29 cellular contexts compared by ENCODE assay signal in genomic region chr10:105062881-105063280, GRCh38.
"Had no signal": no experiment of that assay in that cellular context is flagged by ENCODE, and none has a peak within 500 bp of the region (broad histone marks: within the 10 kb centered on the region; RNA-seq: fewer than 3 reads in every experiment).

No MANE protein-coding gene starts in this region.

- H3K36me3 ChIP-seq: adrenal gland, esophagus muscularis mucosa, gastroesophageal sphincter had no signal

- H3K4me1 ChIP-seq: adrenal gland, body of pancreas, esophagus muscularis mucosa, gastroesophageal sphincter had no signal

- ATAC-seq: activated CD4-positive, alpha-beta T cell treated with anti-CD3 and anti-CD28 coated beads for 36 hours; activated CD8-positive, alpha-beta memory T cell treated with anti-CD3 and anti-CD28 coated beads, Interleukin-2, amount 10 ng/mL, durations not matched to agents 7 days and 5 days; activated CD8-positive, alpha-beta T cell treated with anti-CD3 and anti-CD28 coated beads, Interleukin-2, amount 10 ng/mL, durations not matched to agents 7 days and 5 days; activated naive CD8-positive, alpha-beta T cell treated with anti-CD3 and anti-CD28 coated beads, Interleukin-2, amount 50 U/mL, for 24 hours; body of pancreas; effector memory CD8-positive, alpha-beta T cell; gastroesophageal sphincter had no signal

- FAIRE-seq: colon had no signal

- H3K4me3 ChIP-seq: adrenal gland, body of pancreas, esophagus muscularis mucosa, gastroesophageal sphincter had no signal

- H3K27me3 ChIP-seq: body of pancreas, esophagus muscularis mucosa, gastroesophageal sphincter had no signal

- DNase-seq: activated CD4-positive, alpha-beta memory T cell treated with anti-CD3 and anti-CD28 coated beads for 36 hours; activated CD4-positive, alpha-beta T cell treated with anti-CD3 and anti-CD28 coated beads for 36 hours; activated CD4-positive, alpha-beta T cell treated with anti-CD3 and anti-CD28 coated beads, Interleukin-2, amount 10 ng/mL, durations not matched to agents 24 days and 14 days; activated CD4-positive, CD25-positive, alpha-beta regulatory T cell; activated CD4-positive, CD25-positive, alpha-beta regulatory T cell treated with anti-CD3 and anti-CD28 coated beads, Interleukin-2, amount 50 U/mL, for 72 hours; activated CD8-positive, alpha-beta memory T cell treated with anti-CD3 and anti-CD28 coated beads, Interleukin-2, amount 10 ng/mL, durations not matched to agents 7 days and 5 days; activated CD8-positive, alpha-beta memory T cell treated with anti-CD3 and anti-CD28 coated beads, Interleukin-2, amount 50 U/mL, for 4 hours; activated CD8-positive, alpha-beta T cell treated with anti-CD3 and anti-CD28 coated beads, Interleukin-2, amount 10 ng/mL, durations not matched to agents 7 days and 5 days; activated effector memory CD4-positive, alpha-beta T cell treated with anti-CD3 and anti-CD28 coated beads, Interleukin-2, amount 50 U/mL, for 16 hours; activated naive CD4-positive, alpha-beta T cell treated with anti-CD3 and anti-CD28 coated beads for 36 hours; activated naive CD8-positive, alpha-beta T cell treated with anti-CD3 and anti-CD28 coated beads for 36 hours; activated naive CD8-positive, alpha-beta T cell treated with anti-CD3 and anti-CD28 coated beads, Interleukin-2, amount 50 U/mL, for 24 hours; activated T-cell treated with anti-CD3 and anti-CD28 coated beads, Interleukin-2, amount 50 U/mL, for 1 hour; activated T-cell treated with anti-CD3 and anti-CD28 coated beads, Interleukin-2, amount 50 U/mL, for 48 hours; adrenal gland; amygdala; aorta; body of pancreas; cortex of kidney; dermis blood vessel endothelial cell; effector CD4-positive, alpha-beta T cell; effector memory CD8-positive, alpha-beta T cell; erythroblast; foreskin melanocyte; head of caudate nucleus; T-helper 2 cell had no signal

- H3K9me3 ChIP-seq: adrenal gland, body of pancreas, esophagus muscularis mucosa, gastroesophageal sphincter had no signal

- H3K27ac ChIP-seq: adrenal gland, body of pancreas, esophagus muscularis mucosa, gastroesophageal sphincter had no signal
